24 cellular contexts compared by ENCODE assay signal in the genomic region with DNA sequence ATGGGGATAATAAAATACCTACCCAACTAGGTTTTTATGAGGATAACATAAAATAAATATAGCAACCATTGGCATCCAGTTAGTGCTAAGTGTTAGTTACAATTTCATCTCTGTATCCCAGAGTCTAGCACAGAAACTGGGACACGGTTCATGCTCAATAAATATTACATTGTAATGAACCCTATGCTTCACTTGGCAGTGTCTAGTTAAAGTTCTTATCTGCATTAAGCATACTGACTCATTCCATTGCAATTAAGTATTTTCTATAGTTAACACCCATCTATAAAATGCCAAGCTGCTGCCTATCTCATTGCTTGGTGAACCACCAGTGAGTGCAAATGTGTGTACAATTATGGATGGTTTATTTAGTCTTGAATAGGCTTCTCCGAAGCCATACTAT. TPM values are rescaled to one million over a fixed set of nuclear protein-coding genes. Genes with fewer than 3 reads are reported as not detected.
DNase-seq lines count a peak whose midpoint lies in the region; ATAC-seq, FAIRE-seq and TF ChIP-seq lines count a peak whose summit lies in the region.
"Had no signal": no experiment of that assay in that cellular context is flagged by ENCODE, and none has a peak within 500 bp of the region (broad histone marks: within the 10 kb centered on the region; RNA-seq: fewer than 3 reads in every experiment).

No MANE protein-coding gene starts in this region.

- H3K9ac ChIP-seq in fibroblast of lung (ENCODE audit: insufficient read depth, low read length) = no peak overlapping the region

- H3K36me3 ChIP-seq in Panc1 (ENCODE audit: control insufficient read depth, insufficient read depth, low read length) (no peaks in the 10 kb centered on the region; the same call in 1 of the 2 replicates), fibroblast of lung (ENCODE audit: control insufficient read depth, insufficient read depth, low read length) (peaks cover 2% of the 10 kb centered on the region), small intestine (ENCODE audit: control insufficient read depth in 2 of 2, insufficient read depth in 2 of 2, low read length in 2 of 2) (no peaks in the 10 kb centered on the region), upper lobe of left lung (no peaks in the 10 kb centered on the region)

- DNase-seq in HT-29 (ENCODE audit: low spot score) (peak; percentile 31), Panc1 (ENCODE audit: low read depth, low spot score) (no peak), fibroblast of lung (ENCODE audit: low read depth in 2 of 2) (peak; percentile 43 to 56), small intestine (peak; percentile 82), upper lobe of left lung (no peak), SIG-M5 treated with dmso at 0.1 percent for 504 hours (lab: John Stamatoyannopoulos, UW; ENCODE audit: unreplicated experiment) (no peak)
- DNase-seq in naive thymus-derived CD8-positive, alpha-beta T cell = no peak
- DNase-seq: AML-193; Caco-2; CD4-positive, alpha-beta T cell; GF-D8; H9; IMR-90 had no signal

- no peak overlapping the region for H3K4me2 ChIP-seq in fibroblast of lung (ENCODE audit: extremely low read depth, insufficient read depth, low read length)

- H3K4me3 Mint-ChIP-seq in naive thymus-derived CD8-positive, alpha-beta T cell = no peak overlapping the region
- H3K4me3 Mint-ChIP-seq: CD4-positive, alpha-beta T cell; H9 had no signal

- POLR2A ChIA-PET in Panc1 (lab: Charles Lee) = no interaction called here
- POLR2A ChIA-PET in naive thymus-derived CD8-positive, alpha-beta T cell (lab: Charles Lee) = no interaction called here

- TF ChIP-seq CTCF in Panc1 (IDR thresholded peaks at IDR 0.05) = no peak
- no peak for TF ChIP-seq CTCF in fibroblast of lung (conservative IDR thresholded peaks at IDR 0.05 in 1 of 2, IDR thresholded peaks at IDR 0.05 in 1 of 2; ENCODE audit: low read depth in 1 of 2, low read length in 2 of 2)
- no peak for TF ChIP-seq CTCF in upper lobe of left lung (IDR thresholded peaks at IDR 0.05)

- H3K27me3 Mint-ChIP-seq in naive thymus-derived CD8-positive, alpha-beta T cell = no peaks in the 10 kb centered on the region
- H3K27me3 Mint-ChIP-seq: CD4-positive, alpha-beta T cell had no signal

- H4K20me1 ChIP-seq in fibroblast of lung (ENCODE audit: control insufficient read depth, extremely low read depth, insufficient read depth, low read length) = no peaks in the 10 kb centered on the region

- no peaks in the 10 kb centered on the region for H3K79me2 ChIP-seq in fibroblast of lung (ENCODE audit: control insufficient read depth, insufficient read depth, low read length)

- peaks cover 0 to 9% (median 0%) of the 10 kb centered on the region in 3 donors for H3K36me3 Mint-ChIP-seq in naive thymus-derived CD8-positive, alpha-beta T cell

- no peaks in the 10 kb centered on the region for H3K9me3 Mint-ChIP-seq in naive thymus-derived CD8-positive, alpha-beta T cell
- H3K9me3 Mint-ChIP-seq: CD4-positive, alpha-beta T cell; H9 had no signal

- H3K4me1 ChIP-seq in Panc1 (ENCODE audit: control insufficient read depth, insufficient read depth, low read length) = peaks cover 11% of the 10 kb centered on the region; the same call in 1 of the 2 replicates
- H3K4me1 ChIP-seq in fibroblast of lung (ENCODE audit: control insufficient read depth, extremely low read depth, insufficient read depth, low read length) = no peaks in the 10 kb centered on the region
- peaks cover 0 to 4% of the 10 kb centered on the region in 2 donors for H3K4me1 ChIP-seq in small intestine (ENCODE audit: control insufficient read depth in 2 of 2, insufficient read depth in 1 of 2, low read depth in 1 of 2, low read length in 1 of 2)
- no peaks in the 10 kb centered on the region for H3K4me1 ChIP-seq in upper lobe of left lung
- H3K4me1 ChIP-seq: Caco-2 had no signal

- in situ Hi-C loops in Panc1 (cut with HindIII; ENCODE audit: low pct_unique_long_range_greater_than_20kb, low sequenced_read_pairs) = no loop called here

- H3K9me3 ChIP-seq in Panc1 (ENCODE audit: control insufficient read depth, insufficient read depth, low read depth, low read length) (no peaks in the 10 kb centered on the region), fibroblast of lung (ENCODE audit: control insufficient read depth, insufficient read depth, low read depth, low read length) (no peaks in the 10 kb centered on the region), small intestine (ENCODE audit: control insufficient read depth, low read depth) (no peaks in the 10 kb centered on the region), upper lobe of left lung (no peaks in the 10 kb centered on the region)
- H3K9me3 ChIP-seq: Caco-2 had no signal

- BruUV-seq in Panc1 (replicated peaks; lab: Mats Ljungman, UMichigan) = no TSS peak

- H3K4me3 ChIP-seq in Panc1 (ENCODE audit: low read depth in 2 of 2, low read length in 2 of 2) (no peak overlapping the region), fibroblast of lung (replicated peaks in 1 of 4; ENCODE audit: control extremely low read depth in 1 of 4, insufficient read depth in 1 of 4, low read depth in 3 of 4, low read length in 4 of 4) (no peak overlapping the region), small intestine (ENCODE audit: low read depth in 1 of 2, low read length in 2 of 2) (no peak overlapping the region), upper lobe of left lung (no peak overlapping the region)
- H3K4me3 ChIP-seq: GM12878, K562 had no signal

- WGBS in small intestine, 3 donors = 23 to 71% (median 44%) methylated on average over 2 of the region's 2 CpGs
- 90 to 96% methylated on average over 2 of the region's 2 CpGs for WGBS in upper lobe of left lung, 2 donors

- ATAC-seq in Panc1 (peak; percentile 68; the same call in 1 of the 2 replicates), upper lobe of left lung (ENCODE audit: low FRiP score in 2 of 2) (no peak), HG02623 (IDR thresholded peaks at IDR 0.05; ENCODE audit: unreplicated experiment) (no peak)
- ATAC-seq in naive thymus-derived CD8-positive, alpha-beta T cell = no peak
- ATAC-seq: GM12878, K562 had no signal

- no peak overlapping the region for H2AFZ ChIP-seq in fibroblast of lung (ENCODE audit: low read length)

- H3K27me3 ChIP-seq in Panc1 (ENCODE audit: control insufficient read depth, insufficient read depth, low read length) = no peaks in the 10 kb centered on the region
- no peaks in the 10 kb centered on the region for H3K27me3 ChIP-seq in fibroblast of lung (ENCODE audit: control insufficient read depth, insufficient read depth, low read length)
- H3K27me3 ChIP-seq in small intestine (ENCODE audit: control insufficient read depth in 2 of 2, insufficient read depth in 2 of 2, low read length in 2 of 2) = no peaks in the 10 kb centered on the region
- H3K27me3 ChIP-seq in upper lobe of left lung = no peaks in the 10 kb centered on the region

- H3K4me1 Mint-ChIP-seq in naive thymus-derived CD8-positive, alpha-beta T cell = peaks cover 10 to 19% (median 12%) of the 10 kb centered on the region in 4 donors

- CTCF ChIA-PET in Panc1 (lab: Charles Lee) = interaction anchor here (0.6 kb wide), 1 partner anchor 94 kb away, joined by 3 read pairs; no protein-coding TSS in a partner anchor

- no peak for FAIRE-seq in small intestine (lab: Jason Lieb, UNC)
- FAIRE-seq: A204.1, D721Med, GM12878, GM19239, H1, HTR-8/SVneo had no signal

- TF ChIP-seq EP300 in upper lobe of left lung (IDR thresholded peaks at IDR 0.05) = no peak

- H3K27ac Mint-ChIP-seq in naive thymus-derived CD8-positive, alpha-beta T cell = no peak overlapping the region
- H3K27ac Mint-ChIP-seq: CD4-positive, alpha-beta T cell; H9 had no signal

- TF ChIP-seq POLR2A in upper lobe of left lung (IDR thresholded peaks at IDR 0.05) = no peak

- intact Hi-C loops in Panc1 (cut with micrococcal nuclease; ENCODE audit: unreplicated experiment) = no loop called here

- H3K27ac ChIP-seq in Panc1 (ENCODE audit: low read length) (peak overlapping the region; percentile 59; the same call in 1 of the 2 replicates), fibroblast of lung (ENCODE audit: insufficient read depth, low read length) (no peak overlapping the region), small intestine (ENCODE audit: low read depth in 1 of 2, low read length in 1 of 2) (no peak overlapping the region), upper lobe of left lung (no peak overlapping the region)
- H3K27ac ChIP-seq: C4-2B, HL-60 had no signal

RNA-seq across cellular contexts. Expression of a gene that starts 15.2 kb away (rescaled TPM):
- 17.4 and 22.4 TPM in 2 replicates for total RNA-seq in HT-29 (2014; rRNA removed; shearing (Covaris generic))
- total RNA-seq in Panc1 (2021; ENCODE audit: unreplicated experiment) = 19.3 TPM
- polyA plus RNA-seq in Panc1 (2012; ENCODE audit: insufficient read length) = 13.6 TPM
- total RNA-seq in fibroblast of lung = 7.2 and 11.4 TPM in 2 replicates
- polyA plus RNA-seq in fibroblast of lung = 10.8 and 16.1 TPM in 2 replicates
- 7.0 and 12.6 TPM in 2 replicates for polyA plus RNA-seq in fibroblast of lung (2012)
- polyA minus RNA-seq in fibroblast of lung (ENCODE audit: low replicate concordance) = 16.1 and 22.5 TPM in 2 replicates
- polyA plus RNA-seq in small intestine = 1 to 10 TPM; 1.3 to 2.6 (median 1.9) TPM
- total RNA-seq in upper lobe of left lung = 10 to 100 TPM in 3 of 6 donors, 1 to 10 TPM in 3; 5.2 to 15.5 (median 11.8) TPM
- 10 to 100 TPM; 23.3 to 24.0 TPM for total RNA-seq in naive thymus-derived CD8-positive, alpha-beta T cell
- polyA plus RNA-seq in naive thymus-derived CD8-positive, alpha-beta T cell = 1 to 10 TPM; 6.0 to 6.6 (median 6.5) TPM

RNA-seq across cellular contexts. Expression of a gene that starts 15.2 kb away (rescaled TPM):
- 12.5 and 12.6 TPM in 2 replicates for total RNA-seq in HT-29 (2014; rRNA removed; shearing (Covaris generic))
- total RNA-seq in Panc1 (2021; ENCODE audit: unreplicated experiment) (34.0 TPM), fibroblast of lung (20.3 and 32.5 TPM in 2 replicates), upper lobe of left lung (10 to 100 TPM; 11.5 to 63.4 (median 30.2) TPM)
- polyA plus RNA-seq in Panc1 (2012; ENCODE audit: insufficient read length) = 53.0 TPM
- polyA plus RNA-seq in fibroblast of lung (27.5 and 58.9 TPM in 2 replicates), small intestine (1 to 10 TPM; 5.0 to 9.2 (median 8.1) TPM)
- polyA plus RNA-seq in fibroblast of lung (2012) = 12.9 and 30.8 TPM in 2 replicates
- polyA minus RNA-seq in fibroblast of lung (ENCODE audit: low replicate concordance) = 17.0 and 18.5 TPM in 2 replicates
- total RNA-seq in naive thymus-derived CD8-positive, alpha-beta T cell = 10 to 100 TPM; 11.5 to 11.9 TPM
- polyA plus RNA-seq in naive thymus-derived CD8-positive, alpha-beta T cell = 10 to 100 TPM; 24.4 to 36.0 (median 33.5) TPM

RNA-seq across cellular contexts. Expression of a gene that starts 27.2 kb away (rescaled TPM):
- not detected in 2 replicates for total RNA-seq in HT-29 (2014; rRNA removed; shearing (Covaris generic))
- total RNA-seq in Panc1 (2021; ENCODE audit: unreplicated experiment) = not detected
- not detected for polyA plus RNA-seq in Panc1 (2012; ENCODE audit: insufficient read length)
- total RNA-seq in fibroblast of lung = not detected in 2 replicates
- not detected in 2 replicates for polyA plus RNA-seq in fibroblast of lung
- not detected in 2 replicates for polyA plus RNA-seq in fibroblast of lung (2012)
- polyA minus RNA-seq in fibroblast of lung (ENCODE audit: low replicate concordance) = not detected in 2 replicates
- not detected for polyA plus RNA-seq in small intestine
- under 1 TPM in 1 of 6 donors, not detected in 5; 0.20 TPM for total RNA-seq in upper lobe of left lung
- under 1 TPM; 0.49 to 0.69 TPM for total RNA-seq in naive thymus-derived CD8-positive, alpha-beta T cell
- polyA plus RNA-seq in naive thymus-derived CD8-positive, alpha-beta T cell = under 1 TPM in 1 of 3 donors, not detected in 2; 0.28 TPM
- total RNA-seq: Caco-2, GM12878, H1, H9, IMR-90 had no signal
- polyA plus RNA-seq: BJ, IMR-90 had no signal

Comparison
In these comparisons a context has a peak if more than half of its experiments do, and no peak if none do; other contexts are left out.
1. DNase-seq: peak in HT-29 (single experiment), fibroblast of lung (2 of 2) and small intestine (single experiment); none in Panc1 (single experiment), upper lobe of left lung (0 of 2), SIG-M5 treated with dmso at 0.1 percent for 504 hours (single experiment) and naive thymus-derived CD8-positive, alpha-beta T cell (0 of 10).